In the genomic region with DNA sequence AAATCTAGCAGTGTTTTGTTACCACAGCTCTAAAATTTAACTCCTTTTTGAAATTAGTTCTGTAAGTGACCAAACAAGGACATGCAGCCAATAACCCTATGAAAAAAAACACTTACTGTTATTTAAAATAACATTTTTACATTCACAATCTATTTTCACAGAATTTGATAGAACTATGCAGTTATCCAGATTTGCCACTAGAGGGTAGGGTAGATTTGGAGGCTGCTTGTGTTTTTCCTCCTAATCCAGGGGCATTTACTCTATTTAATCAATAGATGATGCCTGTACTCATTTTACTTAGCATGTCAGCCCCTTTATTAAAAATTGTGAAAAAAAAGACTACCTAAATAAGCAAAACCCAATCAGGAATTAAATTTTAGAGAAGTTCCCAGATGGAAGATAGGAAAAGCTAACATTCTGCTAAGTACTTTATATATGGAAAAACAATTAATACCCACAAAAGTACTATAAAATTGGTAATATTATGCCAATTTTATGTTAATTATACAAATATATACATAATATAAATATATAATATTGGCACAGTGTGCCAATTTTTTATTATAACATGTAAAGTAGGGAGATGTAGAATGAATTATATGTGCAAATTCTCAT, we compare ENCODE assay signal across 9 cellular contexts. TPM values are rescaled to one million over a fixed set of nuclear protein-coding genes. Genes with fewer than 3 reads are reported as not detected.
DNase-seq lines count a peak whose midpoint lies in the region; ATAC-seq, FAIRE-seq and TF ChIP-seq lines count a peak whose summit lies in the region.
"Had no signal": no experiment of that assay in that cellular context is flagged by ENCODE, and none has a peak within 500 bp of the region (broad histone marks: within the 10 kb centered on the region; RNA-seq: fewer than 3 reads in every experiment).

No MANE protein-coding gene starts in this region.

- H3K4me2 ChIP-seq in OCI-LY3 (ENCODE audit: low read length) (no peak overlapping the region), endothelial cell of umbilical vein (ENCODE audit: insufficient read depth, low read length) (no peak overlapping the region), parathyroid adenoma (ENCODE audit: low read length) (no peak overlapping the region)

- H3K9me3 ChIP-seq in OCI-LY3 (ENCODE audit: insufficient read depth, low read length) (no peaks in the 10 kb centered on the region), endothelial cell of umbilical vein (replicated peaks; ENCODE audit: control insufficient read depth, insufficient read depth, low read length) (no peaks in the 10 kb centered on the region), parathyroid adenoma (ENCODE audit: control insufficient read depth, low read length) (no peaks in the 10 kb centered on the region)

- H3K4me1 ChIP-seq in OCI-LY3 (ENCODE audit: low read length) = peaks cover 14% of the 10 kb centered on the region
- H3K4me1 ChIP-seq in endothelial cell of umbilical vein (ENCODE audit: control insufficient read depth, extremely low read depth, insufficient read depth, low read length) = no peaks in the 10 kb centered on the region
- no peaks in the 10 kb centered on the region for H3K4me1 ChIP-seq in parathyroid adenoma

- H3K36me3 ChIP-seq in OCI-LY3 (replicated peaks; ENCODE audit: low read depth, low read length) (no peaks in the 10 kb centered on the region), endothelial cell of umbilical vein (ENCODE audit: control insufficient read depth in 2 of 2, extremely low read depth in 1 of 2, insufficient read depth in 2 of 2, low read length in 2 of 2) (no peaks in the 10 kb centered on the region), parathyroid adenoma (ENCODE audit: control insufficient read depth, insufficient read depth, low read length) (no peaks in the 10 kb centered on the region)

- intact Hi-C loops in endothelial cell of umbilical vein (cut with micrococcal nuclease) = loop anchor here (1.0 to 5.0 kb wide), 4 partner anchors 104 to 244 kb away; no protein-coding TSS in a partner anchor

- dilution Hi-C loops in endothelial cell of umbilical vein (cut with MboI; ENCODE audit: extremely low pct_ligation_motif_present, low sequenced_read_pairs) = no loop called here

- POLR2A ChIA-PET in endothelial cell of umbilical vein (lab: Charles Lee) = no interaction called here

- FAIRE-seq in A204.1 (lab: Jason Lieb, UNC) = peak; percentile 90
- peak; percentile 8 for FAIRE-seq in endothelial cell of umbilical vein (lab: Jason Lieb, UNC)

- no peak for ATAC-seq in GM19328 (IDR thresholded peaks at IDR 0.05; ENCODE audit: unreplicated experiment)

- TF ChIP-seq POLR2A in endothelial cell of umbilical vein (IDR thresholded peaks at IDR 0.05; ENCODE audit: low read depth, low read length) = no peak

- DNase-seq in GM13976 (ENCODE audit: low spot score) (peak; percentile 36), endothelial cell of umbilical vein (ENCODE audit: low read depth, low spot score) (peak; percentile 31), ecto neural progenitor cell (ENCODE audit: low spot score) (no peak), GM19238 (ENCODE audit: insufficient read length, low spot score) (no peak)

- H3K27me3 ChIP-seq in OCI-LY3 (ENCODE audit: low read depth, low read length) (no peaks in the 10 kb centered on the region), endothelial cell of umbilical vein (ENCODE audit: control insufficient read depth in 2 of 2, insufficient read depth in 2 of 2, low read length in 2 of 2) (no peaks in the 10 kb centered on the region), parathyroid adenoma (ENCODE audit: control insufficient read depth, insufficient read depth, low read length) (no peaks in the 10 kb centered on the region)

- BruUV-seq in endothelial cell of umbilical vein (replicated peaks; lab: Mats Ljungman, UMichigan) = no TSS peak

- no peak overlapping the region for H2AFZ ChIP-seq in OCI-LY3 (ENCODE audit: low read depth, low read length)
- no peak overlapping the region for H2AFZ ChIP-seq in endothelial cell of umbilical vein (ENCODE audit: low read depth, low read length)
- no peak overlapping the region for H2AFZ ChIP-seq in parathyroid adenoma

- CTCF ChIA-PET in endothelial cell of umbilical vein (lab: Charles Lee) = interaction anchor here (0.6 to 6.1 kb wide), 18 partner anchors 10 to 143 kb away, joined by 3 to 30 read pairs (median 4); a partner anchor contains a TSS

- in situ Hi-C loops in GM13976 (cut with MboI; ENCODE audit: low sequenced_read_pairs, unreplicated experiment) = loop anchor here (10.0 kb wide), 1 partner anchor 127 kb away; no protein-coding TSS in a partner anchor

- H3K79me2 ChIP-seq in OCI-LY3 (ENCODE audit: low read length) = no peaks in the 10 kb centered on the region
- H3K79me2 ChIP-seq in endothelial cell of umbilical vein (ENCODE audit: control insufficient read depth, insufficient read depth, low read length) = no peaks in the 10 kb centered on the region
- no peaks in the 10 kb centered on the region for H3K79me2 ChIP-seq in parathyroid adenoma

- TF ChIP-seq CTCF in GM13976 (IDR thresholded peaks at IDR 0.05; ENCODE audit: borderline replicate concordance, control extremely low read depth, extremely low read depth, insufficient read depth, missing control alignments) = peak; percentile 70
- TF ChIP-seq CTCF in OCI-LY3 (IDR thresholded peaks at IDR 0.05; ENCODE audit: low read depth, low read length) = peak; percentile 74
- peak; percentile 45 to 53 for TF ChIP-seq CTCF in endothelial cell of umbilical vein (IDR thresholded peaks at IDR 0.05; ENCODE audit: extremely low read depth in 1 of 2, insufficient read depth in 1 of 2, low read depth in 1 of 2, low read length in 2 of 2)
- TF ChIP-seq CTCF in parathyroid adenoma (IDR thresholded peaks at IDR 0.05) = peak; percentile 61

- no peaks in the 10 kb centered on the region for H4K20me1 ChIP-seq in OCI-LY3 (ENCODE audit: insufficient read depth, low read length)
- no peaks in the 10 kb centered on the region for H4K20me1 ChIP-seq in endothelial cell of umbilical vein (replicated peaks; ENCODE audit: control insufficient read depth, extremely low read depth, insufficient read depth, low read length)

- no peak overlapping the region for H3K27ac ChIP-seq in OCI-LY3 (ENCODE audit: low read length)
- H3K27ac ChIP-seq in endothelial cell of umbilical vein (ENCODE audit: insufficient read depth, low read depth, low read length) = no peak overlapping the region
- H3K27ac ChIP-seq in parathyroid adenoma = no peak overlapping the region

- no peak overlapping the region for H3K9ac ChIP-seq in OCI-LY3 (ENCODE audit: low read length)
- no peak overlapping the region for H3K9ac ChIP-seq in endothelial cell of umbilical vein (replicated peaks; ENCODE audit: extremely low read depth, insufficient read depth, low read length)
- H3K9ac ChIP-seq in parathyroid adenoma = no peak overlapping the region

- H3K4me3 ChIP-seq in OCI-LY3 (ENCODE audit: low read length) (no peak overlapping the region), endothelial cell of umbilical vein (replicated peaks in 1 of 3; ENCODE audit: insufficient read depth in 1 of 3, low read depth in 1 of 3, low read length in 3 of 3) (no peak overlapping the region), parathyroid adenoma (ENCODE audit: low read depth, low read length) (no peak overlapping the region)

- H3K9me1 ChIP-seq in endothelial cell of umbilical vein (replicated peaks; ENCODE audit: control insufficient read depth, extremely low read depth, insufficient read depth, low read length) = no peaks in the 10 kb centered on the region

TF ChIP-seq in endothelial cell of umbilical vein, 7 proteins besides CTCF, POLR2A, EP300 and RAD21:
- TF ChIP-seq MYC (IDR thresholded peaks at IDR 0.05; ENCODE audit: low read depth, low read length) (no peak), GATA2 (IDR thresholded peaks at IDR 0.05; ENCODE audit: insufficient read depth, insufficient read length, low read depth, low read length) (no peak)
- TF ChIP-seq, protein P1, sequence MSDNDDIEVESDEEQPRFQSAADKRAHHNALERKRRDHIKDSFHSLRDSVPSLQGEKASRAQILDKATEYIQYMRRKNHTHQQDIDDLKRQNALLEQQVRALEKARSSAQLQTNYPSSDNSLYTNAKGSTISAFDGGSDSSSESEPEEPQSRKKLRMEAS (IDR thresholded peaks at IDR 0.05; ENCODE audit: insufficient read depth, insufficient read length) = no peak

RNA-seq across cellular contexts. Expression of a gene that starts 18.1 kb away (rescaled TPM):
- total RNA-seq in endothelial cell of umbilical vein = not detected in 2 replicates
- polyA plus RNA-seq in endothelial cell of umbilical vein = not detected in 2 replicates
- polyA plus RNA-seq in endothelial cell of umbilical vein (2011; cell fraction: cytosol; rRNA removed) = not detected in 2 replicates
- not detected in 2 replicates for polyA plus RNA-seq in endothelial cell of umbilical vein (2011; cell fraction: nucleus; rRNA removed)
- polyA plus RNA-seq in endothelial cell of umbilical vein (2012) = not detected in 2 replicates
- polyA minus RNA-seq in endothelial cell of umbilical vein = not detected in 2 replicates
- polyA minus RNA-seq in endothelial cell of umbilical vein (2011; cell fraction: cytosol; rRNA and poly(A)+ RNA removed) = not detected
- not detected in 2 replicates for polyA minus RNA-seq in endothelial cell of umbilical vein (2011; cell fraction: nucleus; rRNA and poly(A)+ RNA removed)
- polyA plus RNA-seq: adipose tissue had no signal

RNA-seq across cellular contexts. Expression of a gene that starts 23.7 kb away (rescaled TPM):
- not detected in 2 replicates for total RNA-seq in endothelial cell of umbilical vein
- not detected in 2 replicates for polyA plus RNA-seq in endothelial cell of umbilical vein
- polyA plus RNA-seq in endothelial cell of umbilical vein (2011; cell fraction: cytosol; rRNA removed) = not detected in 2 replicates
- polyA plus RNA-seq in endothelial cell of umbilical vein (2011; cell fraction: nucleus; rRNA removed) = not detected in 2 replicates
- polyA plus RNA-seq in endothelial cell of umbilical vein (2012) = not detected in 2 replicates
- polyA minus RNA-seq in endothelial cell of umbilical vein = not detected in 2 replicates
- not detected for polyA minus RNA-seq in endothelial cell of umbilical vein (2011; cell fraction: cytosol; rRNA and poly(A)+ RNA removed)
- polyA minus RNA-seq in endothelial cell of umbilical vein (2011; cell fraction: nucleus; rRNA and poly(A)+ RNA removed) = not detected in 2 replicates

Comparison
In these comparisons a context has a peak if more than half of its experiments do, and no peak if none do; other contexts are left out.
1. DNase-seq: peak in GM13976 (single experiment) and endothelial cell of umbilical vein (single experiment); none in ecto neural progenitor cell (single experiment) and GM19238 (single experiment).
2. Peak in every context shown above with its lines, with median percentiles within 50 percentile points of each other: CTCF ChIP-seq.